Comparison of ENCODE assay signal across 1 cellular context in the genomic region with DNA sequence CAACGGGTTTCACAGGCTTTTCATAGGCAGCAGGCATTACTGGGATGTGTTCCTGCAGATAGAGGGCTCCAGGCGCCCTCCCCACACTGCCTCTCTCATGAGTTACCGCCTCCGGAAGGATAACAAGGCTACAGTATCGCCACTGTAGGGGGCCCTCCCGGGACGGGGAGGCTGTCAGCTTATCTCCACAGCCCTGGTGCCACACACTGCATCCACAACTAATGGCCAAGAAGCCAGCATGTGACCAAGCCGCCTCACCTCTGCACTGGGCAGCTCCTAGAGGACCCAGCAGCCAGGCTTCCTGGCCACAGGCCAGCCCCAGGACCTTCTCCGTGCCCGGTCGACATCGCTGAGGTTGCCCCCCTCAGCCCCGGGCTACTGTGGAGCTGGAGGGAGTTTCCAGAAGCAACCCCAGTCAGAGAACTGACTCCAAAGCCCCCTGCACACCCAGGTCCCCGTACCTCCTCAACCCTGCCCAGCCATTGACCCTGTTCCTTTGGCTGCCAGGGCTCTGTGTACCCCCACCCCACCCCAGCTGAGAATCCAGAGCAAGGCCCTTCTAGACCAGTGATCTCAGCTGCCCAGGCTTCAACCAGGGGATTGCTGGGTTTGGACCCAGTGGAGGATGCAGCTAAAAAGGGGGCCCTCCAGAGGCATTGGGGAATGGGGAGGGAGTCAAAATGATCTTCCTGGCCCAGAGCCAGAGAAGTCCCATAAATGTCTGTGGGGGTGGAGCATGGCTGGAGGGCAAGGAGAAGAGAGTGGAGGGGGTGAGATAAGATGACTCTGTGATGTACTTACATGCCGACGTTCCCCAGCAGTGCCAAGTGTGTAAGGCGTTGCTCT.
TF ChIP-seq lines count a peak whose summit lies in the region.

No MANE protein-coding gene starts in this region.

TF ChIP-seq in GM23338, 12 proteins besides CTCF, POLR2A, EP300 and RAD21 (continued from another document):
- TF ChIP-seq ZNF462 (CRISPR knock-in tag; IDR thresholded peaks at IDR 0.05): no peak
